11 cellular contexts compared by ENCODE assay signal in the genomic region with DNA sequence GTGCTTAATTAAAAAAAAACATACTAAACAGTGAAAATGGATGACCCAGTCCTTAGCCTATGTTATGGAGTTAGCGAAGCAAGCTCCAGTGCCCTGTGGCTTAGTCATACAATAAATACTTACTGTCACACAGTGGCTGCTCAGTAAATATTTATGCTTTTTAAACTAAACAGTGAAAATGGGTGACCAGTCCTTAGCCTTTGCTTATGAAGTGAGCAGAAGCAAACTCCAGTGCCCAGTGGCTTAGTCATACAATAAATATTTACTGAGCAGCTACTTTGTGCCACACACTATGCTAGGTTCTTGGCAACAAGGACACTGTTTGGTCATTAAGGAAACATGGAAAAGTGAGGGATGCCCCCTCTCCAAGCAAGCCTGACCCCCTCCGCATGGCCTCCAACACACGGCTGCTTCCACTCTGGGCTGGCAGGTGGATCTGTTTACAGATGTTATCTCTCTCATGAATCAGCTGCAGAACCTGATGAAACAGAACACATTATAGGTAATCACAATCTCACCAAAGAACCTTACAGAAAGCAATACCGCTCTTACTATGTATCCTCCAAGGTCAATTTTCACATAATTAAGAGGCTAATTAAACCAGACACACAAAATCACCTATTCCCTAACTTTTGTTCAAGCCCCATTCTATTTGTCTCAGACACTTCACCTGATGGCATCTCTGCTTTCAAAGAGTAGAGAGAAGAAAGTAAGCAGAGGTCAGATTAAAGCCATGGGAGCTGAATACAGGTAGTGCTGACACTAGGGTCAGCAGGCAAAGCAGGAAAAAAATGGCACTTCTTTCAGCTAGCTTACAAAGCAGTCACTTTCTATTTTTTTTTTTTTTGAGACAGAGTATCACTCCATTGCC. TPM values are rescaled to one million over a fixed set of nuclear protein-coding genes. Genes with fewer than 3 reads are reported as not detected.
DNase-seq lines count a peak whose midpoint lies in the region; ATAC-seq and TF ChIP-seq lines count a peak whose summit lies in the region.
"Had no signal": no experiment of that assay in that cellular context is flagged by ENCODE, and none has a peak within 500 bp of the region (broad histone marks: within the 10 kb centered on the region; RNA-seq: fewer than 3 reads in every experiment).

No MANE protein-coding gene starts in this region.

- WGBS in heart left ventricle, 4 donors = 95 to 99% (median 97%) methylated on average over 4 of the region's 4 CpGs

- H3K27ac ChIP-seq in heart left ventricle = no peak overlapping the region
- H3K27ac ChIP-seq: HL-60 had no signal

- no peak for TF ChIP-seq CTCF in AG09319 (IDR thresholded peaks at IDR 0.05; ENCODE audit: low read depth, low read length)
- TF ChIP-seq CTCF in heart left ventricle (IDR thresholded peaks at IDR 0.05) = no peak

- H3K9ac ChIP-seq in adipocyte (ENCODE audit: low read length) = no peak overlapping the region

- TF ChIP-seq POLR2A in heart left ventricle (IDR thresholded peaks at IDR 0.05) = no peak

- H3K9me3 Mint-ChIP-seq in activated naive CD8-positive, alpha-beta T cell treated with anti-CD3 and anti-CD28 coated beads for 36 hours = no peaks in the 10 kb centered on the region

- intact Hi-C loops in heart left ventricle (cut with DNase I) = no loop called here

- H3K27ac Mint-ChIP-seq in activated naive CD8-positive, alpha-beta T cell treated with anti-CD3 and anti-CD28 coated beads for 36 hours = no peak overlapping the region

- H3K27me3 Mint-ChIP-seq in activated naive CD8-positive, alpha-beta T cell treated with anti-CD3 and anti-CD28 coated beads for 36 hours = no peaks in the 10 kb centered on the region

- H3K36me3 ChIP-seq in adipocyte (ENCODE audit: control insufficient read depth, insufficient read depth, low read length, severe bottlenecking) (peaks cover 69% of the 10 kb centered on the region), heart left ventricle (peaks cover 0 to 100% (median 87%) of the 10 kb centered on the region in 9 donors)

- peaks cover 26% of the 10 kb centered on the region for H3K36me3 Mint-ChIP-seq in activated naive CD8-positive, alpha-beta T cell treated with anti-CD3 and anti-CD28 coated beads for 36 hours

- peaks cover 19% of the 10 kb centered on the region for H3K4me1 ChIP-seq in adipocyte (ENCODE audit: control insufficient read depth, insufficient read depth, low read length)
- H3K4me1 ChIP-seq in heart left ventricle = peaks cover 0 to 4% (median 0%) of the 10 kb centered on the region in 12 donors

- H3K4me1 Mint-ChIP-seq in activated naive CD8-positive, alpha-beta T cell treated with anti-CD3 and anti-CD28 coated beads for 36 hours = peaks cover 10% of the 10 kb centered on the region

- H3K27me3 ChIP-seq in adipocyte (replicated peaks; ENCODE audit: control insufficient read depth, insufficient read depth, low read length) = no peaks in the 10 kb centered on the region
- H3K27me3 ChIP-seq in heart left ventricle = no peaks in the 10 kb centered on the region
- H3K27me3 ChIP-seq: Peyer's patch had no signal

- DNase-seq in AG09319 (ENCODE audit: extremely low read depth, low read depth) = peak; percentile 46
- peak; percentile 81 for DNase-seq in LHCN-M2 (ENCODE audit: low read depth)
- peak; percentile 44 for DNase-seq in adipocyte (ENCODE audit: low read depth)
- DNase-seq in kidney glomerular epithelial cell (lab: John Stamatoyannopoulos, UW) = peak; percentile 92
- no peak for DNase-seq in activated naive CD8-positive, alpha-beta T cell treated with anti-CD3 and anti-CD28 coated beads for 36 hours
- no peak for DNase-seq in heart left ventricle
- DNase-seq: glutamatergic neuron, Peyer's patch had no signal

- no peak overlapping the region for H3K4me3 Mint-ChIP-seq in activated naive CD8-positive, alpha-beta T cell treated with anti-CD3 and anti-CD28 coated beads for 36 hours

- ATAC-seq in HG02610 (IDR thresholded peaks at IDR 0.05; ENCODE audit: unreplicated experiment) = no peak
- no peak for ATAC-seq in GM18498 (IDR thresholded peaks at IDR 0.05; ENCODE audit: unreplicated experiment)
- ATAC-seq in heart left ventricle = no peak

- H3K9me3 ChIP-seq in adipocyte (ENCODE audit: control insufficient read depth, low read length) (no peaks in the 10 kb centered on the region), heart left ventricle (no peaks in the 10 kb centered on the region)
- H3K9me3 ChIP-seq: Peyer's patch had no signal

- no peak overlapping the region for H3K4me3 ChIP-seq in adipocyte (ENCODE audit: low read length)
- H3K4me3 ChIP-seq in heart left ventricle = no peak overlapping the region
- H3K4me3 ChIP-seq: Peyer's patch had no signal

RNA-seq across cellular contexts. Expression of gene CDK5RAP1, which starts 27.3 kb away (rescaled TPM):
- total RNA-seq in LHCN-M2 (2014; rRNA removed) (23.5 and 29.0 TPM in 2 replicates), heart left ventricle (10 to 100 TPM; 17.6 to 24.3 (median 20.1) TPM)
- 24.7 TPM for polyA plus RNA-seq in LHCN-M2 (2012)
- 10 to 100 TPM; 41.0 to 42.3 TPM for total RNA-seq in activated naive CD8-positive, alpha-beta T cell treated with anti-CD3 and anti-CD28 coated beads for 36 hours
- 10 to 100 TPM; 30.6 to 34.9 TPM for polyA plus RNA-seq in heart left ventricle

Comparison
In these comparisons a context has a peak if more than half of its experiments do, and no peak if none do; other contexts are left out.
1. DNase-seq: peak in AG09319 (single experiment), LHCN-M2 (single experiment), adipocyte (single experiment) and kidney glomerular epithelial cell (single experiment); none in activated naive CD8-positive, alpha-beta T cell treated with anti-CD3 and anti-CD28 coated beads for 36 hours (single experiment) and heart left ventricle (0 of 5).